Comparison of ENCODE assay signal across 32 cellular contexts in genomic region chr10:87559392-87559791, GRCh38.
"Had no signal": no experiment of that assay in that cellular context is flagged by ENCODE, and none has a peak within 500 bp of the region (broad histone marks: within the 10 kb centered on the region; RNA-seq: fewer than 3 reads in every experiment).

No MANE protein-coding gene starts in this region.

- H3K4me1 Mint-ChIP-seq: activated CD4-positive, alpha-beta T cell treated with anti-CD3 and anti-CD28 coated beads, Interleukin-2, amount 10 ng/mL, durations not matched to agents 7 days and 5 days; activated naive CD4-positive, alpha-beta T cell treated with anti-CD3 and anti-CD28 coated beads, Interleukin-2, amount 50 U/mL, for 24 hours; brain had no signal

- H3K9me3 Mint-ChIP-seq: T-helper 2 cell treated with Interferon-gamma antibody and Interleukin-4, amounts not matched to agents 5 μg/mL and 100 μg/mL, for 36 hours had no signal

- H3K9me3 ChIP-seq: SJSA1, SK-N-SH had no signal

- H3K4me3 Mint-ChIP-seq: activated CD4-positive, alpha-beta T cell treated with anti-CD3 and anti-CD28 coated beads for 36 hours; activated CD4-positive, alpha-beta T cell treated with anti-CD3 and anti-CD28 coated beads, Interleukin-2, amount 10 ng/mL, durations not matched to agents 7 days and 5 days; activated CD8-positive, alpha-beta T cell treated with anti-CD3 and anti-CD28 coated beads, Interleukin-2, amount 10 ng/mL, durations not matched to agents 7 days and 5 days; activated naive CD4-positive, alpha-beta T cell treated with anti-CD3 and anti-CD28 coated beads, Interleukin-2, amount 50 U/mL, for 24 hours; activated T-cell treated with anti-CD3 and anti-CD28 coated beads, Interleukin-2, amount 50 U/mL, for 24 hours; brain; T-helper 1 cell treated with Interleukin-12 subunit alpha and Interleukin-12 subunit beta and Interleukin-4 antibody, amounts not matched to agents 30 μg/mL and 1 μg/mL, for 36 hours; T-helper 2 cell treated with Interferon-gamma antibody and Interleukin-4, amounts not matched to agents 5 μg/mL and 100 μg/mL, for 36 hours had no signal

- H3K27me3 Mint-ChIP-seq: brain had no signal

- H3K4me2 ChIP-seq: SK-N-SH had no signal

- H3K4me3 ChIP-seq: Peyer's patch, SJSA1 had no signal

- H3K4me1 ChIP-seq: Peyer's patch, SJSA1 had no signal

- H3K27me3 ChIP-seq: Peyer's patch, SJSA1 had no signal

- ATAC-seq: activated CD4-positive, alpha-beta T cell treated with anti-CD3 and anti-CD28 coated beads for 36 hours; activated CD4-positive, CD25-positive, alpha-beta regulatory T cell treated with anti-CD3 and anti-CD28 coated beads, Interleukin-2, amount 50 U/mL, for 24 hours; activated CD8-positive, alpha-beta T cell treated with anti-CD3 and anti-CD28 coated beads, Interleukin-2, amount 10 ng/mL, durations not matched to agents 7 days and 5 days; PC-3 had no signal

- DNase-seq: activated CD4-positive, alpha-beta T cell treated with anti-CD3 and anti-CD28 coated beads for 36 hours; activated CD4-positive, alpha-beta T cell treated with anti-CD3 and anti-CD28 coated beads, Interleukin-2, amount 10 ng/mL, durations not matched to agents 7 days and 5 days; activated CD4-positive, alpha-beta T cell treated with anti-CD3 and anti-CD28 coated beads, Interleukin-2, amount 50 U/mL, for 48 hours; activated CD8-positive, alpha-beta T cell treated with anti-CD3 and anti-CD28 coated beads, Interleukin-2, amount 10 ng/mL, durations not matched to agents 7 days and 5 days; activated gamma-delta T cell; activated naive CD4-positive, alpha-beta T cell treated with Interleukin-2 at 50 U/mL for 16 hours; activated T-cell treated with anti-CD3 and anti-CD28 coated beads, Interleukin-2, amount 50 U/mL, for 24 hours; anterior cingulate cortex; caudate nucleus; cerebellar nuclear complex; NCI-H1105; NCI-H1417 treated with DMSO at 0.1 percent for 48 hours; NCI-H187 treated with DMSO at 0.1 percent for 48 hours; NCI-H2081; NCI-H2171 treated with DMSO at 0.1 percent for 48 hours; NCI-H2227 treated with DMSO at 0.1 percent for 48 hours; NCI-H446 treated with DMSO at 0.1 percent for 48 hours; NCI-H524; NCI-H69; NCI-H82; PC-3; Peyer's patch; RPMI8226; SHP77 treated with DMSO at 0.1 percent for 48 hours; SK-N-SH had no signal

- H3K9ac ChIP-seq: SK-N-SH had no signal

- H3K27ac ChIP-seq: Peyer's patch, SJSA1 had no signal

- H3K36me3 ChIP-seq: Peyer's patch, SJSA1 had no signal

- H3K27ac Mint-ChIP-seq: activated CD4-positive, alpha-beta T cell treated with anti-CD3 and anti-CD28 coated beads for 36 hours; activated CD4-positive, alpha-beta T cell treated with anti-CD3 and anti-CD28 coated beads, Interleukin-2, amount 10 ng/mL, durations not matched to agents 7 days and 5 days; activated CD8-positive, alpha-beta T cell treated with anti-CD3 and anti-CD28 coated beads, Interleukin-2, amount 10 ng/mL, durations not matched to agents 7 days and 5 days; activated naive CD4-positive, alpha-beta T cell treated with anti-CD3 and anti-CD28 coated beads, Interleukin-2, amount 50 U/mL, for 24 hours; activated T-cell treated with anti-CD3 and anti-CD28 coated beads, Interleukin-2, amount 50 U/mL, for 24 hours; activated T-helper 2 cell treated with anti-CD3 and anti-CD28 coated beads, Interferon-gamma antibody, Interleukin-2, Interleukin-4, amounts not matched to agents 10 μg/mL and 5 μg/mL and 100 μg/mL, durations not matched to agents 14 hours and 24 hours and 36 hours; brain; T-helper 1 cell treated with Interleukin-12 subunit alpha and Interleukin-12 subunit beta and Interleukin-4 antibody, amounts not matched to agents 30 μg/mL and 1 μg/mL, for 36 hours; T-helper 2 cell treated with Interferon-gamma antibody and Interleukin-4, amounts not matched to agents 5 μg/mL and 100 μg/mL, for 36 hours had no signal
